Comparison of ENCODE assay signal across 10 cellular contexts in genomic region chr17:76139801-76140660, GRCh38. TPM values are rescaled to one million over a fixed set of nuclear protein-coding genes. Genes with fewer than 3 reads are reported as not detected.
DNase-seq lines count a peak whose midpoint lies in the region; ATAC-seq, FAIRE-seq and TF ChIP-seq lines count a peak whose summit lies in the region.
"Had no signal": no experiment of that assay in that cellular context is flagged by ENCODE, and none has a peak within 500 bp of the region (broad histone marks: within the 10 kb centered on the region; RNA-seq: fewer than 3 reads in every experiment).

No MANE protein-coding gene starts in this region.

- H3K4me2 ChIP-seq in keratinocyte (ENCODE audit: control insufficient read depth, extremely low read depth, insufficient read depth, low read depth, low read length) = peak overlapping the region; percentile 26

- H3K27ac Mint-ChIP-seq in activated T-cell treated with anti-CD3 and anti-CD28 coated beads, Interleukin-2, amount 50 U/mL, for 72 hours = peak overlapping the region; percentile 33

- peaks cover 6% of the 10 kb centered on the region for H3K4me1 ChIP-seq in keratinocyte (ENCODE audit: control insufficient read depth, extremely low read depth, insufficient read depth, low read length)

- H3K27me3 ChIP-seq in keratinocyte (ENCODE audit: control insufficient read depth, extremely low read depth, insufficient read depth, low read length) = peaks cover 56% of the 10 kb centered on the region

- no peaks in the 10 kb centered on the region for H3K36me3 ChIP-seq in keratinocyte (ENCODE audit: control insufficient read depth in 2 of 2, extremely low read depth in 1 of 2, insufficient read depth in 2 of 2, low read length in 2 of 2)

- H3K9ac ChIP-seq in keratinocyte (ENCODE audit: control insufficient read depth, extremely low read depth, insufficient read depth, low read length) = no peak overlapping the region

- peak overlapping the region; percentile 74 to 80 for H3K4me3 Mint-ChIP-seq in activated T-cell treated with anti-CD3 and anti-CD28 coated beads, Interleukin-2, amount 50 U/mL, for 72 hours

- H3K79me2 ChIP-seq in keratinocyte (ENCODE audit: control insufficient read depth, insufficient read depth, low read length) = no peaks in the 10 kb centered on the region

- no peak overlapping the region for H2AFZ ChIP-seq in keratinocyte (ENCODE audit: control insufficient read depth, low read length)

- no peaks in the 10 kb centered on the region for H3K36me3 Mint-ChIP-seq in activated T-cell treated with anti-CD3 and anti-CD28 coated beads, Interleukin-2, amount 50 U/mL, for 72 hours (ENCODE audit: insufficient read depth in 2 of 2)

- H3K27ac ChIP-seq in keratinocyte (ENCODE audit: control insufficient read depth, insufficient read depth, low read length) = no peak overlapping the region

- H4K20me1 ChIP-seq in keratinocyte (ENCODE audit: control insufficient read depth, extremely low read depth, insufficient read depth, low read length) = no peaks in the 10 kb centered on the region

- H3K9me1 ChIP-seq in keratinocyte (ENCODE audit: control insufficient read depth, extremely low read depth, insufficient read depth, low read length) = no peaks in the 10 kb centered on the region

- dilution Hi-C loops in keratinocyte (cut with MboI; ENCODE audit: extremely low pct_ligation_motif_present, low sequenced_read_pairs) = no loop called here

- peak; percentile 54 to 56 for ATAC-seq in activated T-cell treated with anti-CD3 and anti-CD28 coated beads, Interleukin-2, amount 50 U/mL, for 72 hours (replicated peaks in 1 of 2)
- peak; percentile 45 for ATAC-seq in stimulated activated naive CD8-positive, alpha-beta T cell treated with anti-CD3 and anti-CD28 coated beads, Interleukin-15, Interleukin-2, amounts not matched to agents 100 U/mL and 50 U/mL, for 24 hours

- no peak for TF ChIP-seq CTCF in keratinocyte (optimal IDR thresholded peaks at IDR 0.05 in 1 of 3, IDR thresholded peaks at IDR 0.05 in 1 of 3, conservative IDR thresholded peaks at IDR 0.05 in 1 of 3; ENCODE audit: extremely low read depth in 1 of 3, insufficient read depth in 2 of 3, low read length in 3 of 3)

- H3K9me3 Mint-ChIP-seq in activated T-cell treated with anti-CD3 and anti-CD28 coated beads, Interleukin-2, amount 50 U/mL, for 72 hours = no peaks in the 10 kb centered on the region

- H3K27me3 Mint-ChIP-seq in activated T-cell treated with anti-CD3 and anti-CD28 coated beads, Interleukin-2, amount 50 U/mL, for 72 hours (ENCODE audit: low read depth) = no peaks in the 10 kb centered on the region

- DNase-seq in NCI-H82 (lab: John Stamatoyannopoulos, UW) (peak; percentile 66), NCI-H82 treated with DMSO at 0.1 percent for 48 hours (lab: John Stamatoyannopoulos, UW; ENCODE audit: unreplicated experiment) (no peak), keratinocyte (ENCODE audit: low read depth, low spot score) (no peak), mesenteric fat pad (ENCODE audit: low spot score) (no peak), frontal cortex (ENCODE audit: low spot score in 2 of 2) (no peak), NCI-H526 treated with DMSO at 0.1 percent for 48 hours (lab: John Stamatoyannopoulos, UW) (no peak)
- peak; percentile 57 to 67 for DNase-seq in activated T-cell treated with anti-CD3 and anti-CD28 coated beads, Interleukin-2, amount 50 U/mL, for 72 hours
- DNase-seq in stimulated activated naive CD8-positive, alpha-beta T cell treated with anti-CD3 and anti-CD28 coated beads, Interleukin-15, Interleukin-2, amounts not matched to agents 100 U/mL and 50 U/mL, for 24 hours = peak; percentile 71
- DNase-seq: 8988T had no signal

- FAIRE-seq in keratinocyte (lab: Jason Lieb, UNC) (no peak), frontal cortex (lab: Jason Lieb, UNC) (no peak)
- FAIRE-seq: colon had no signal

- peaks cover 48% of the 10 kb centered on the region for H3K4me1 Mint-ChIP-seq in activated T-cell treated with anti-CD3 and anti-CD28 coated beads, Interleukin-2, amount 50 U/mL, for 72 hours (ENCODE audit: low read depth)

- H3K9me3 ChIP-seq in keratinocyte (ENCODE audit: control insufficient read depth, low read depth, low read length) = no peaks in the 10 kb centered on the region

- no peak overlapping the region for H3K4me3 ChIP-seq in keratinocyte (ENCODE audit: control insufficient read depth in 2 of 3, extremely low read depth in 1 of 3, insufficient read depth in 2 of 3, low read depth in 1 of 3, low read length in 3 of 3)

RNA-seq across cellular contexts. Expression of gene FOXJ1, which starts 1.0 kb away (rescaled TPM):
- total RNA-seq in activated T-cell treated with anti-CD3 and anti-CD28 coated beads, Interleukin-2, amount 50 U/mL, for 72 hours = 1 to 10 TPM; 1.4 to 1.5 TPM
- polyA plus RNA-seq in keratinocyte = 0.01 to 0.03 TPM (median 0.02 TPM) in 3 replicates
- polyA plus RNA-seq in keratinocyte (2011; ENCODE audit: low read depth) = not detected
- not detected in 2 replicates for polyA plus RNA-seq in keratinocyte (2011; cell fraction: cytosol; rRNA removed)
- polyA plus RNA-seq in keratinocyte (2011; cell fraction: nucleus; rRNA removed) = not detected in 2 replicates
- 0.03 TPM in 1 of 2 replicates, not detected in the other for polyA plus RNA-seq in keratinocyte (2012; ENCODE audit: low replicate concordance)
- not detected in 3 replicates for polyA minus RNA-seq in keratinocyte
- polyA minus RNA-seq in keratinocyte (2011; cell fraction: cytosol; rRNA and poly(A)+ RNA removed) = not detected
- not detected in 2 replicates for polyA minus RNA-seq in keratinocyte (2011; cell fraction: nucleus; rRNA and poly(A)+ RNA removed)
- total RNA-seq in mesenteric fat pad = 0.16 TPM
- 0.82 TPM for total RNA-seq in frontal cortex

RNA-seq across cellular contexts. Expression of gene EXOC7, which starts 36.4 kb away (rescaled TPM):
- 10 to 100 TPM; 66.7 to 77.8 TPM for total RNA-seq in activated T-cell treated with anti-CD3 and anti-CD28 coated beads, Interleukin-2, amount 50 U/mL, for 72 hours
- 60.6 to 90.9 TPM (median 61.0 TPM) in 3 replicates for polyA plus RNA-seq in keratinocyte
- 46.9 TPM for polyA plus RNA-seq in keratinocyte (2011; ENCODE audit: low read depth)
- polyA plus RNA-seq in keratinocyte (2011; cell fraction: cytosol; rRNA removed) = 51.9 and 61.5 TPM in 2 replicates
- polyA plus RNA-seq in keratinocyte (2011; cell fraction: nucleus; rRNA removed) = 105 and 135 TPM in 2 replicates
- polyA plus RNA-seq in keratinocyte (2012; ENCODE audit: low replicate concordance) = 44.4 and 69.8 TPM in 2 replicates
- polyA minus RNA-seq in keratinocyte = 108 to 188 TPM (median 120 TPM) in 3 replicates
- polyA minus RNA-seq in keratinocyte (2011; cell fraction: cytosol; rRNA and poly(A)+ RNA removed) = 93.4 TPM
- 63.0 and 91.8 TPM in 2 replicates for polyA minus RNA-seq in keratinocyte (2011; cell fraction: nucleus; rRNA and poly(A)+ RNA removed)
- total RNA-seq in mesenteric fat pad = 117 TPM
- total RNA-seq in frontal cortex = 112 TPM

Comparison
In these comparisons a context has a peak if more than half of its experiments do, and no peak if none do; other contexts are left out.
1. DNase-seq: peak in NCI-H82 (single experiment), activated T-cell treated with anti-CD3 and anti-CD28 coated beads, Interleukin-2, amount 50 U/mL, for 72 hours (2 of 2) and stimulated activated naive CD8-positive, alpha-beta T cell treated with anti-CD3 and anti-CD28 coated beads, Interleukin-15, Interleukin-2, amounts not matched to agents 100 U/mL and 50 U/mL, for 24 hours (single experiment); none in NCI-H82 treated with DMSO at 0.1 percent for 48 hours (single experiment), keratinocyte (single experiment), mesenteric fat pad (single experiment), frontal cortex (0 of 2) and NCI-H526 treated with DMSO at 0.1 percent for 48 hours (single experiment).